26 cellular contexts compared by ENCODE assay signal in the genomic region with DNA sequence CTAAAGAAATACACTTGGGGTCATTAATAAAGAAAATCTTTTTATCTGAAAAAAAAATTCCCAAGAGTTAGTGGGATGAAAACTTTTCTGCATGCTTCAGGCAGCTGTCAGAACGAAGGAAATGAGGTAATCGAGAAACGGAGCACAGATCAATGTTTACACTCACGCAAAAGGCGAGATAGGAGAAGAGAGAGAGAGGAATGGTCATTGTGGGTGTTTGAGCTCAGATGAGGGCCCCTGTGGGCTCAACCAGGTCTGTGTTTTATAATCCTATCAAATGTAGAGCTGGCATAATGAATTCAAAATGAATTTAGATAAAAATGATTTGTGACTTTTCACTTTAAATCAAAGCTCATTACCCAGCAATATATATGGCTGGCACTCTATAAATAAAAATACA. TPM values are rescaled to one million over a fixed set of nuclear protein-coding genes. Genes with fewer than 3 reads are reported as not detected.
A peak's percentile ranks its signal among the peaks of the same experiment; 100 is the strongest.
DNase-seq lines count a peak whose midpoint lies in the region; ATAC-seq and TF ChIP-seq lines count a peak whose summit lies in the region.
"Had no signal": no experiment of that assay in that cellular context is flagged by ENCODE, and none has a peak within 500 bp of the region (broad histone marks: within the 10 kb centered on the region; RNA-seq: fewer than 3 reads in every experiment).

No MANE protein-coding gene starts in this region.

- H3K4me1 Mint-ChIP-seq in activated T-cell treated with anti-CD3 and anti-CD28 coated beads, Interleukin-2, amount 50 U/mL, for 4 hours (ENCODE audit: low read depth) = no peaks in the 10 kb centered on the region
- H3K4me1 Mint-ChIP-seq: activated B cell treated with CpG ODN at 0.5 μM for 24 hours had no signal

- peaks cover 5% of the 10 kb centered on the region for H3K27me3 Mint-ChIP-seq in activated T-cell treated with anti-CD3 and anti-CD28 coated beads, Interleukin-2, amount 50 U/mL, for 4 hours (ENCODE audit: low read depth)

- peak; percentile 46 for DNase-seq in amniotic epithelial cell (ENCODE audit: low read depth)
- DNase-seq in left kidney (ENCODE audit: low read depth, low spot score) = peak; percentile 11
- no peak for DNase-seq in smooth muscle cell (lab: John Stamatoyannopoulos, UW; ENCODE audit: unreplicated experiment)
- no peak for DNase-seq in ureter (ENCODE audit: low spot score)
- no peak for DNase-seq in effector memory CD4-positive, alpha-beta T cell
- no peak for DNase-seq in left ventricle myocardium superior
- DNase-seq in activated T-cell treated with anti-CD3 and anti-CD28 coated beads, Interleukin-2, amount 50 U/mL, for 4 hours = no peak
- DNase-seq: activated B cell treated with CpG ODN at 0.5 μM for 24 hours; activated CD8-positive, alpha-beta T cell treated with anti-CD3 and anti-CD28 coated beads for 36 hours; activated T-cell treated with anti-CD3 and anti-CD28 coated beads, Interleukin-2, amount 50 U/mL, for 72 hours; COR-L47; dorsolateral prefrontal cortex; NCI-H1092; NCI-H526; retina; SHP77 treated with DMSO at 0.1 percent for 48 hours; stimulated activated naive CD4-positive, alpha-beta T cell treated with Interleukin-2 at 50 U/mL for 16 hours; T-helper 2 cell; uterus had no signal

- H3K9me3 ChIP-seq in HEK293 (ENCODE audit: control insufficient read depth, insufficient read depth, low read depth, low read length) (no peaks in the 10 kb centered on the region), smooth muscle cell (replicated peaks; ENCODE audit: low read depth) (no peaks in the 10 kb centered on the region)
- no peaks in the 10 kb centered on the region for H3K9me3 ChIP-seq in effector memory CD4-positive, alpha-beta T cell (ENCODE audit: control insufficient read depth, low read length)
- H3K9me3 ChIP-seq: uterus had no signal

- no peaks in the 10 kb centered on the region for H4K20me1 ChIP-seq in smooth muscle cell (ENCODE audit: low read depth)

- H3K36me3 ChIP-seq in HEK293 (ENCODE audit: control insufficient read depth in 2 of 2, insufficient read depth in 1 of 2, low read length in 2 of 2) (no peaks in the 10 kb centered on the region), smooth muscle cell (ENCODE audit: low read depth) (no peaks in the 10 kb centered on the region)
- H3K36me3 ChIP-seq in effector memory CD4-positive, alpha-beta T cell (ENCODE audit: control insufficient read depth, insufficient read depth, low read length) = no peaks in the 10 kb centered on the region
- H3K36me3 ChIP-seq: uterus had no signal

- no peaks in the 10 kb centered on the region for H3F3A ChIP-seq in smooth muscle cell (ENCODE audit: low read depth)

- no peak overlapping the region for H3K4me3 Mint-ChIP-seq in activated T-cell treated with anti-CD3 and anti-CD28 coated beads, Interleukin-2, amount 50 U/mL, for 4 hours
- H3K4me3 Mint-ChIP-seq: activated B cell treated with CpG ODN at 0.5 μM for 24 hours; activated CD8-positive, alpha-beta T cell treated with anti-CD3 and anti-CD28 coated beads for 36 hours; activated naive CD8-positive, alpha-beta T cell; mesothelial cell of epicardium had no signal

- no peak overlapping the region for H3K9ac ChIP-seq in smooth muscle cell (ENCODE audit: low read depth)
- H3K9ac ChIP-seq: KMS-11 had no signal

- no peak overlapping the region for H3K27ac ChIP-seq in HEK293 (ENCODE audit: extremely low read depth, low read depth, low read length)
- no peak overlapping the region for H3K27ac ChIP-seq in smooth muscle cell (ENCODE audit: low read depth)
- no peak overlapping the region for H3K27ac ChIP-seq in effector memory CD4-positive, alpha-beta T cell (ENCODE audit: insufficient read depth, low read length, poor library complexity, severe bottlenecking)
- H3K27ac ChIP-seq: dorsolateral prefrontal cortex, KMS-11, uterus had no signal

- TF ChIP-seq CTCF in HEK293 (tag by site-specific recombination; IDR thresholded peaks at IDR 0.05) (no peak), smooth muscle cell (IDR thresholded peaks at IDR 0.05; ENCODE audit: borderline replicate concordance, insufficient read depth, poor library complexity, severe bottlenecking) (no peak)

- CTCF ChIA-PET in HEK293 (lab: Yijun Ruan, JAX) = interaction anchor here (0.7 to 1.2 kb wide), 3 partner anchors 302 to 1106 kb away, joined by 3 to 4 read pairs (median 3); no protein-coding TSS in a partner anchor

- POLR2A ChIA-PET in HEK293 (lab: Yijun Ruan, JAX) = interaction anchor here (0.6 kb wide), 1 partner anchor 76 kb away, joined by 5 read pairs; no protein-coding TSS in a partner anchor

- H3K36me3 Mint-ChIP-seq in activated T-cell treated with anti-CD3 and anti-CD28 coated beads, Interleukin-2, amount 50 U/mL, for 4 hours (ENCODE audit: insufficient read depth) = no peaks in the 10 kb centered on the region
- H3K36me3 Mint-ChIP-seq: activated naive CD8-positive, alpha-beta T cell; mesothelial cell of epicardium had no signal

- no peak overlapping the region for H3K4me3 ChIP-seq in HEK293 (ENCODE audit: low read depth, low read length)
- peak overlapping the region; percentile 8 for H3K4me3 ChIP-seq in smooth muscle cell
- no peak overlapping the region for H3K4me3 ChIP-seq in effector memory CD4-positive, alpha-beta T cell (ENCODE audit: insufficient read depth, low read depth, low read length, poor library complexity, severe bottlenecking)
- H3K4me3 ChIP-seq: uterus had no signal

- ATAC-seq in left ventricle myocardium superior = no peak
- ATAC-seq in activated T-cell treated with anti-CD3 and anti-CD28 coated beads, Interleukin-2, amount 50 U/mL, for 4 hours = no peak
- ATAC-seq: activated CD8-positive, alpha-beta T cell treated with anti-CD3 and anti-CD28 coated beads for 36 hours; activated T-cell treated with anti-CD3 and anti-CD28 coated beads, Interleukin-2, amount 50 U/mL, for 72 hours had no signal

- H3K4me2 ChIP-seq in smooth muscle cell = no peak overlapping the region
- H3K4me2 ChIP-seq: KMS-11 had no signal

- intact Hi-C loops in left ventricle myocardium superior (cut with micrococcal nuclease) = no loop called here

- peak overlapping the region; percentile 16 for H2AFZ ChIP-seq in smooth muscle cell (ENCODE audit: low read depth)

- H3K9me3 Mint-ChIP-seq in activated T-cell treated with anti-CD3 and anti-CD28 coated beads, Interleukin-2, amount 50 U/mL, for 4 hours = no peaks in the 10 kb centered on the region
- H3K9me3 Mint-ChIP-seq: activated B cell treated with CpG ODN at 0.5 μM for 24 hours; activated CD8-positive, alpha-beta T cell treated with anti-CD3 and anti-CD28 coated beads for 36 hours; activated T-cell treated with anti-CD3 and anti-CD28 coated beads, Interleukin-2, amount 50 U/mL, for 72 hours had no signal

- H3K4me1 ChIP-seq in HEK293 (ENCODE audit: control insufficient read depth, insufficient read depth, low read length) = no peaks in the 10 kb centered on the region
- H3K4me1 ChIP-seq in smooth muscle cell (ENCODE audit: low read depth) = no peaks in the 10 kb centered on the region
- H3K4me1 ChIP-seq in effector memory CD4-positive, alpha-beta T cell (ENCODE audit: control insufficient read depth, insufficient read depth, low read length, poor library complexity, severe bottlenecking) = no peaks in the 10 kb centered on the region
- H3K4me1 ChIP-seq: uterus had no signal

- no peaks in the 10 kb centered on the region for H3K79me2 ChIP-seq in smooth muscle cell (ENCODE audit: low read depth)

- peaks cover 5% of the 10 kb centered on the region for H3K27me3 ChIP-seq in smooth muscle cell (ENCODE audit: low read depth)
- peaks cover 6% of the 10 kb centered on the region for H3K27me3 ChIP-seq in effector memory CD4-positive, alpha-beta T cell (replicated peaks; ENCODE audit: control insufficient read depth, insufficient read depth, low read length, poor library complexity, severe bottlenecking)
- H3K27me3 ChIP-seq: uterus had no signal

- 50% methylated on average over 5 of the region's 5 CpGs for WGBS in smooth muscle cell (ENCODE audit: low lambda C conversion rate)

TF ChIP-seq in HEK293, 187 proteins besides CTCF, POLR2A, EP300 and RAD21:
- peak; percentile 32; the same call in 1 of the 2 replicates for TF ChIP-seq ZNF335 (tag by site-specific recombination; conservative IDR thresholded peaks at IDR 0.05)
- TF ChIP-seq ZFHX2 (tag by site-specific recombination; conservative IDR thresholded peaks at IDR 0.05) = no peak
- 0 out of 2 replicates have a peak, but pooled peaks have one; percentile 25 for TF ChIP-seq EGR2 (tag by site-specific recombination; IDR thresholded peaks at IDR 0.05; ENCODE audit: low read depth)
- peak; percentile 86 for TF ChIP-seq ZBTB17 (tag by site-specific recombination; IDR thresholded peaks at IDR 0.05)
- TF ChIP-seq ZNF830 (tag by site-specific recombination; IDR thresholded peaks at IDR 0.05; ENCODE audit: low read depth) = no peak
TF ChIP-seq in HEK293: peak in this region for 3.

RNA-seq across cellular contexts. Expression of gene RXFP2, which starts 6.3 kb away (rescaled TPM):
- total RNA-seq in smooth muscle cell = not detected in 2 replicates
- polyA plus RNA-seq in smooth muscle cell = not detected in 2 replicates
- total RNA-seq in ureter = not detected
- not detected for total RNA-seq in left ventricle myocardium superior
- total RNA-seq in activated T-cell treated with anti-CD3 and anti-CD28 coated beads, Interleukin-2, amount 50 U/mL, for 4 hours = not detected
- total RNA-seq: activated B cell treated with CpG ODN at 0.5 μM for 24 hours; activated CD8-positive, alpha-beta T cell treated with anti-CD3 and anti-CD28 coated beads for 36 hours; activated T-cell treated with anti-CD3 and anti-CD28 coated beads, Interleukin-2, amount 50 U/mL, for 72 hours; bronchial epithelial cell had no signal
- polyA plus RNA-seq: esophagus, neural cell had no signal

Comparison
In these comparisons a context has a peak if more than half of its experiments do, and no peak if none do; other contexts are left out.
1. DNase-seq: peak in amniotic epithelial cell (single experiment) and left kidney (single experiment); none in smooth muscle cell (single experiment), ureter (single experiment), effector memory CD4-positive, alpha-beta T cell (0 of 3), left ventricle myocardium superior (single experiment) and activated T-cell treated with anti-CD3 and anti-CD28 coated beads, Interleukin-2, amount 50 U/mL, for 4 hours (single experiment).